Comparison of ENCODE assay signal across 1 cellular context in genomic region chr17:68495081-68495480, GRCh38.
A peak's percentile ranks its signal among the peaks of the same experiment; 100 is the strongest.
TF ChIP-seq lines count a peak whose summit lies in the region.

No MANE protein-coding gene starts in this region.

TF ChIP-seq in HepG2, 621 proteins besides CTCF, POLR2A, EP300 and RAD21:
- TF ChIP-seq ZNF224 (CRISPR knock-in tag; IDR thresholded peaks at IDR 0.05) (no peak), ZNF121 (CRISPR knock-in tag; IDR thresholded peaks at IDR 0.05) (peak; percentile 74)
- TF ChIP-seq, protein P1, sequence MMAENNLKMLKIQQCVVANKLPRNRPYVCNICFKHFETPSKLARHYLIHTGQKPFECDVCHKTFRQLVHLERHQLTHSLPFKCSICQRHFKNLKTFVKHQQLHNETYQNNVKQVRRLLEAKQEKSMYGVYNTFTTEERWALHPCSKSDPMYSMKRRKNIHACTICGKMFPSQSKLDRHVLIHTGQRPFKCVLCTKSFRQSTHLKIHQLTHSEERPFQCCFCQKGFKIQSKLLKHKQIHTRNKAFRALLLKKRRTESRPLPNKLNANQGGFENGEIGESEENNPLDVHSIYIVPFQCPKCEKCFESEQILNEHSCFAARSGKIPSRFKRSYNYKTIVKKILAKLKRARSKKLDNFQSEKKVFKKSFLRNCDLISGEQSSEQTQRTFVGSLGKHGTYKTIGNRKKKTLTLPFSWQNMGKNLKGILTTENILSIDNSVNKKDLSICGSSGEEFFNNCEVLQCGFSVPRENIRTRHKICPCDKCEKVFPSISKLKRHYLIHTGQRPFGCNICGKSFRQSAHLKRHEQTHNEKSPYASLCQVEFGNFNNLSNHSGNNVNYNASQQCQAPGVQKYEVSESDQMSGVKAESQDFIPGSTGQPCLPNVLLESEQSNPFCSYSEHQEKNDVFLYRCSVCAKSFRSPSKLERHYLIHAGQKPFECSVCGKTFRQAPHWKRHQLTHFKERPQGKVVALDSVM (CRISPR knock-in tag; IDR thresholded peaks at IDR 0.05) = peak; percentile 54
